In the genomic region with DNA sequence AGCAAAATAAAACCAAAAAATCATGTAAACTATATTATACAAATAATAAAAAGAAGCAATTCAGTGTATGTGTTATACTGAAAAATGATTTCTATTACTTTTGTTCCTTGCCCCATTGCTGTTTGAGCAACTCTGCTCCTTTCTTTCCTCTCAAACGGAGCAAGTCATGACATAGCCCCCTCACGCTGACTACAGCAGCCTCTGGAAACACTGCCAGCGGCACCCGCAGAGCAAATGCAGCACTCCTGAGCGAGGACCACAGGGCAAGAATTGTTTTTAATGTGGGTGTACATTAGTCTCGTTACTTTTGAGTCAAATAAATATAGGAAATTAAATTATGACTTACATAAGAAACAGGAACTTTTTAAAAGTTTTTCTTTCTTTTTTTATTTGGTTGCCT, we compare ENCODE assay signal across 12 cellular contexts.
DNase-seq lines count a peak whose midpoint lies in the region; ATAC-seq and TF ChIP-seq lines count a peak whose summit lies in the region.
"Had no signal": no experiment of that assay in that cellular context is flagged by ENCODE, and none has a peak within 500 bp of the region (broad histone marks: within the 10 kb centered on the region; RNA-seq: fewer than 3 reads in every experiment).

No MANE protein-coding gene starts in this region.

- H3K4me1 ChIP-seq in adrenal gland (replicated peaks in 1 of 2) (no peaks in the 10 kb centered on the region), right cardiac atrium (ENCODE audit: control insufficient read depth, insufficient read depth, low read length) (no peaks in the 10 kb centered on the region)
- no peaks in the 10 kb centered on the region for H3K4me1 ChIP-seq in CD4-positive, alpha-beta memory T cell (ENCODE audit: insufficient read depth, low read length)

- no peaks in the 10 kb centered on the region for H3K36me3 ChIP-seq in adrenal gland (replicated peaks in 1 of 2)
- no peaks in the 10 kb centered on the region for H3K36me3 ChIP-seq in CD4-positive, alpha-beta memory T cell (ENCODE audit: insufficient read depth, low read length)

- intact Hi-C loops in adrenal gland (cut with DNase I): no loop called here
- intact Hi-C loops in right cardiac atrium (cut with DNase I): no loop called here
- intact Hi-C loops in CD4-positive, alpha-beta memory T cell (cut with micrococcal nuclease): no loop called here

- no peak for TF ChIP-seq POLR2A in adrenal gland (IDR thresholded peaks at IDR 0.05)

- H3K4me3 ChIP-seq in adrenal gland: peak overlapping the region in 2 of 4 donors; percentile 30 to 42
- no peak overlapping the region for H3K4me3 ChIP-seq in right cardiac atrium (ENCODE audit: low read length)
- no peak overlapping the region for H3K4me3 ChIP-seq in CD4-positive, alpha-beta memory T cell (ENCODE audit: low read length in 2 of 2)

- CTCF ChIA-PET in CD4-positive, alpha-beta memory T cell (lab: Charles Lee; ENCODE audit: partially characterized antibody): no interaction called here

- ATAC-seq in right cardiac atrium (no peak), GM18867 (IDR thresholded peaks at IDR 0.05; ENCODE audit: unreplicated experiment) (no peak)
- ATAC-seq in stimulated activated effector memory CD8-positive, alpha-beta T cell treated with anti-CD3 and anti-CD28 coated beads, Interleukin-12 subunit alpha, Interleukin-12 subunit beta, amount 100 ng/mL, for 72 hours: no peak
- ATAC-seq: natural killer cell treated with Interleukin-12 subunit alpha and Interleukin-12 subunit beta and Interleukin-15 and Interleukin-18, amount 100 ng/mL, for 72 hours; stimulated activated naive B cell treated with anti-CD40 and anti-IgM and Interleukin-4, amounts not matched to agents 10 μg/mL and 1 μg/mL and 100 μg/mL, for 72 hours had no signal

- H3K27me3 ChIP-seq in adrenal gland: no peaks in the 10 kb centered on the region
- H3K27me3 ChIP-seq in right cardiac atrium (ENCODE audit: control insufficient read depth, insufficient read depth): no peaks in the 10 kb centered on the region
- H3K27me3 ChIP-seq in CD4-positive, alpha-beta memory T cell (ENCODE audit: insufficient read depth, low read length): no peaks in the 10 kb centered on the region

- no peaks in the 10 kb centered on the region for H3K36me3 Mint-ChIP-seq in CD4-positive, alpha-beta memory T cell
- no peaks in the 10 kb centered on the region for H3K36me3 Mint-ChIP-seq in stimulated activated effector memory CD8-positive, alpha-beta T cell treated with anti-CD3 and anti-CD28 coated beads, Interleukin-12 subunit alpha, Interleukin-12 subunit beta, amount 100 ng/mL, for 72 hours
- H3K36me3 Mint-ChIP-seq: natural killer cell treated with Interleukin-12 subunit alpha and Interleukin-12 subunit beta and Interleukin-15 and Interleukin-18, amount 100 ng/mL, for 72 hours; stimulated activated naive B cell treated with anti-CD40 and anti-IgM and Interleukin-4, amounts not matched to agents 10 μg/mL and 1 μg/mL and 100 μg/mL, for 72 hours had no signal

- DNase-seq in HCEC 1CT (peak; percentile 20), adrenal gland (peak in 5 of 7 donors; percentile 21 to 29 (median 23)), right cardiac atrium (peak in 2 of 3 donors; percentile 43 to 49), retina (peak; percentile 36), NCI-H524 (lab: John Stamatoyannopoulos, UW) (no peak)
- DNase-seq in CD4-positive, alpha-beta memory T cell: no peak
- DNase-seq in stimulated activated effector memory CD8-positive, alpha-beta T cell treated with anti-CD3 and anti-CD28 coated beads, Interleukin-12 subunit alpha, Interleukin-12 subunit beta, amount 100 ng/mL, for 72 hours (ENCODE audit: low spot score in 2 of 2): no peak
- DNase-seq: activated T-cell treated with anti-CD3 and anti-CD28 coated beads, Interleukin-2, amount 50 U/mL, for 1 hour; COR-L47; stimulated activated naive B cell treated with anti-CD40 and anti-IgM and Interleukin-4, amounts not matched to agents 10 μg/mL and 1 μg/mL and 100 μg/mL, for 72 hours had no signal

- peaks cover 0 to 2% (median 0%) of the 10 kb centered on the region in 8 donors for H3K9me3 Mint-ChIP-seq in CD4-positive, alpha-beta memory T cell
- peaks cover 3% of the 10 kb centered on the region for H3K9me3 Mint-ChIP-seq in stimulated activated effector memory CD8-positive, alpha-beta T cell treated with anti-CD3 and anti-CD28 coated beads, Interleukin-12 subunit alpha, Interleukin-12 subunit beta, amount 100 ng/mL, for 72 hours
- H3K9me3 Mint-ChIP-seq: stimulated activated naive B cell treated with anti-CD40 and anti-IgM and Interleukin-4, amounts not matched to agents 10 μg/mL and 1 μg/mL and 100 μg/mL, for 72 hours had no signal

- 25 to 34% (median 28%) methylated on average over 6 of the region's 6 CpGs for WGBS in adrenal gland, 4 donors
- 53% methylated on average over 6 of the region's 6 CpGs for WGBS in right cardiac atrium

- H3K27ac ChIP-seq in adrenal gland: no peak overlapping the region
- H3K27ac ChIP-seq in right cardiac atrium (ENCODE audit: low read length): no peak overlapping the region
- H3K27ac ChIP-seq in CD4-positive, alpha-beta memory T cell (ENCODE audit: low read depth, low read length): no peak overlapping the region

- H3K27me3 Mint-ChIP-seq in CD4-positive, alpha-beta memory T cell: peaks cover 0 to under 1% of the 10 kb centered on the region in 2 donors
- H3K27me3 Mint-ChIP-seq: natural killer cell treated with Interleukin-12 subunit alpha and Interleukin-12 subunit beta and Interleukin-15 and Interleukin-18, amount 100 ng/mL, for 72 hours; stimulated activated naive B cell treated with anti-CD40 and anti-IgM and Interleukin-4, amounts not matched to agents 10 μg/mL and 1 μg/mL and 100 μg/mL, for 72 hours had no signal

- POLR2A ChIA-PET in CD4-positive, alpha-beta memory T cell (lab: Charles Lee; ENCODE audit: partially characterized antibody): no interaction called here

- no peaks in the 10 kb centered on the region for H3K4me1 Mint-ChIP-seq in CD4-positive, alpha-beta memory T cell
- no peaks in the 10 kb centered on the region for H3K4me1 Mint-ChIP-seq in stimulated activated effector memory CD8-positive, alpha-beta T cell treated with anti-CD3 and anti-CD28 coated beads, Interleukin-12 subunit alpha, Interleukin-12 subunit beta, amount 100 ng/mL, for 72 hours
- H3K4me1 Mint-ChIP-seq: stimulated activated naive B cell treated with anti-CD40 and anti-IgM and Interleukin-4, amounts not matched to agents 10 μg/mL and 1 μg/mL and 100 μg/mL, for 72 hours had no signal

- H3K9me3 ChIP-seq in adrenal gland (replicated peaks in 1 of 3) (no peaks in the 10 kb centered on the region), right cardiac atrium (ENCODE audit: control insufficient read depth, low read length) (no peaks in the 10 kb centered on the region)
- H3K9me3 ChIP-seq in CD4-positive, alpha-beta memory T cell (ENCODE audit: control insufficient read depth in 1 of 2, low read length in 2 of 2): no peaks in the 10 kb centered on the region

- no peak for TF ChIP-seq CTCF in adrenal gland (IDR thresholded peaks at IDR 0.05)

- no peak overlapping the region for H3K27ac Mint-ChIP-seq in CD4-positive, alpha-beta memory T cell
- H3K27ac Mint-ChIP-seq in stimulated activated effector memory CD8-positive, alpha-beta T cell treated with anti-CD3 and anti-CD28 coated beads, Interleukin-12 subunit alpha, Interleukin-12 subunit beta, amount 100 ng/mL, for 72 hours: no peak overlapping the region
- H3K27ac Mint-ChIP-seq: natural killer cell treated with Interleukin-12 subunit alpha and Interleukin-12 subunit beta and Interleukin-15 and Interleukin-18, amount 100 ng/mL, for 72 hours; stimulated activated naive B cell treated with anti-CD40 and anti-IgM and Interleukin-4, amounts not matched to agents 10 μg/mL and 1 μg/mL and 100 μg/mL, for 72 hours had no signal

- no peak overlapping the region for H3K4me3 Mint-ChIP-seq in CD4-positive, alpha-beta memory T cell
- no peak overlapping the region for H3K4me3 Mint-ChIP-seq in stimulated activated effector memory CD8-positive, alpha-beta T cell treated with anti-CD3 and anti-CD28 coated beads, Interleukin-12 subunit alpha, Interleukin-12 subunit beta, amount 100 ng/mL, for 72 hours
- H3K4me3 Mint-ChIP-seq: natural killer cell treated with Interleukin-12 subunit alpha and Interleukin-12 subunit beta and Interleukin-15 and Interleukin-18, amount 100 ng/mL, for 72 hours; stimulated activated naive B cell treated with anti-CD40 and anti-IgM and Interleukin-4, amounts not matched to agents 10 μg/mL and 1 μg/mL and 100 μg/mL, for 72 hours had no signal

Comparison
In these comparisons a context has a peak if more than half of its experiments do, and no peak if none do; other contexts are left out.
1. DNase-seq: peak in HCEC 1CT (single experiment), adrenal gland (5 of 7), right cardiac atrium (2 of 3) and retina (single experiment); none in CD4-positive, alpha-beta memory T cell (0 of 5), stimulated activated effector memory CD8-positive, alpha-beta T cell treated with anti-CD3 and anti-CD28 coated beads, Interleukin-12 subunit alpha, Interleukin-12 subunit beta, amount 100 ng/mL, for 72 hours (0 of 2) and NCI-H524 (0 of 2).